4 cellular contexts compared by ENCODE assay signal in the genomic region with DNA sequence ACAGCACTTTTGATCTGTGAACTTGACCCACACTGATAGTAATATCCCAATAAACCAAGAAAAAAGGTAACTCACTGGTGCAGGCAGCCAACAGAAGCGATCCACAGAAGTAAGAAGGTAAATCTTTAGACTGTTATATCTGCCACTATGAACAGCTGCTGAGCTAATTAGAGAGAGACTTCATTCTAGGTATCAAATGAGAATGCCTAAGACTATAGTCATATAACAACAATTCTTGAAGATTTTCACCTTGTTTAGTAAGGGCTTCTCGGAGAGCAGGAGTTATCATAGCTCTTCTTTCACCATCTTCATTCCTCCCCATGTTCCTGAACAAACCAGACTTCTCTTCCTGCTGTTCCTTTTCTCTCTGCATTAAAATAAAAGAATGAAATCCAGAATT. TPM values are rescaled to one million over a fixed set of nuclear protein-coding genes. Genes with fewer than 3 reads are reported as not detected.
A peak's percentile ranks its signal among the peaks of the same experiment; 100 is the strongest.
DNase-seq lines count a peak whose midpoint lies in the region; ATAC-seq, FAIRE-seq and TF ChIP-seq lines count a peak whose summit lies in the region.
"Not testable (repeated sequence)": the region's sequence is repeated elsewhere in the genome, so short reads cannot be mapped to it uniquely, and the experiment has no call there.

No MANE protein-coding gene starts in this region.

- intact Hi-C loops in MCF 10A (cut with micrococcal nuclease); psoas muscle (cut with DNase I): not testable (repeated sequence)

- peaks cover 22% of the 10 kb centered on the region for H3K36me3 Mint-ChIP-seq in MCF 10A (ENCODE audit: insufficient read depth, unreplicated experiment)

- H3K79me2 ChIP-seq in Loucy (ENCODE audit: insufficient read depth, low read length), result not testable (repeated sequence)

- H4K20me1 ChIP-seq in Loucy (ENCODE audit: insufficient read depth, low read length, poor library complexity, severe bottlenecking), result not testable (repeated sequence)

- H3K4me3 ChIP-seq in Loucy (ENCODE audit: low read length, poor library complexity, severe bottlenecking), result peak overlapping the region; percentile 43
- not testable (repeated sequence) for H3K4me3 ChIP-seq in psoas muscle

- not testable (repeated sequence) for H3K9me3 ChIP-seq in Loucy (ENCODE audit: insufficient read depth, low read depth, low read length); psoas muscle

- not testable (repeated sequence) for H3K4me3 Mint-ChIP-seq in MCF 10A (ENCODE audit: unreplicated experiment)

- H3K4me2 ChIP-seq in Loucy (ENCODE audit: low read depth, low read length, poor library complexity, severe bottlenecking), result peak overlapping the region; percentile 70

- not testable (repeated sequence) for H3K27me3 Mint-ChIP-seq in MCF 10A (ENCODE audit: insufficient read depth, unreplicated experiment)

- not testable (repeated sequence) for H3K9ac ChIP-seq in Loucy (ENCODE audit: low read depth, low read length, poor library complexity, severe bottlenecking)

- not testable (repeated sequence) for H3K27me3 ChIP-seq in Loucy (ENCODE audit: insufficient read depth, low read length, poor library complexity, severe bottlenecking); psoas muscle (ENCODE audit: insufficient read depth in 3 of 3, low read length in 2 of 3)

- H3K27ac Mint-ChIP-seq in MCF 10A (ENCODE audit: low read depth, unreplicated experiment), result peak overlapping the region; percentile 29

- H2AFZ ChIP-seq in Loucy (ENCODE audit: low read length), result peak overlapping the region; percentile 27; the same call in 1 of the 2 replicates

- ATAC-seq in psoas muscle, result peak in 3 of 4 donors; percentile 47 to 67 (median 55)

- not testable (repeated sequence) for H3K27ac ChIP-seq in psoas muscle

- POLR2A ChIA-PET in MCF 10A (lab: Yijun Ruan, JAX), result not testable (repeated sequence)

- BruUV-seq in MCF 10A (replicated peaks; lab: Mats Ljungman, UMichigan), result not testable (repeated sequence)

- H3K4me1 ChIP-seq in Loucy (ENCODE audit: insufficient read depth, low read length, poor library complexity, severe bottlenecking), result peaks cover 13% of the 10 kb centered on the region
- H3K4me1 ChIP-seq in psoas muscle, result not testable (repeated sequence)

- not testable (repeated sequence) for TF ChIP-seq CTCF in Loucy (conservative IDR thresholded peaks at IDR 0.05; ENCODE audit: low read length); MCF 10A (IDR thresholded peaks at IDR 0.05; ENCODE audit: unreplicated experiment); psoas muscle (IDR thresholded peaks at IDR 0.05)

- not testable (repeated sequence) for H3K9me3 Mint-ChIP-seq in MCF 10A (ENCODE audit: unreplicated experiment)

- not testable (repeated sequence) for H3F3A ChIP-seq in Loucy (ENCODE audit: low read depth)

- H3K4me1 Mint-ChIP-seq in MCF 10A (ENCODE audit: insufficient read depth, unreplicated experiment), result not testable (repeated sequence)

- H3K36me3 ChIP-seq in Loucy (ENCODE audit: insufficient read depth, low read length); psoas muscle (ENCODE audit: insufficient read depth in 1 of 2, low read depth in 1 of 2): not testable (repeated sequence)

- FAIRE-seq in GM18507 (lab: Jason Lieb, UNC), result peak; percentile 47

- WGBS in psoas muscle, 3 donors, result 26 to 56% (median 41%) methylated on average over 1 to 2 of the region's 2 CpGs

- not testable (repeated sequence) for DNase-seq in GM18507 (ENCODE audit: extremely low spot score, insufficient read length, low read depth); MCF 10A (ENCODE audit: unreplicated experiment); psoas muscle

- CTCF ChIA-PET in MCF 10A (lab: Yijun Ruan, JAX), result not testable (repeated sequence)

- H3K9me2 ChIP-seq in Loucy (replicated peaks; ENCODE audit: low read depth, low read length), result not testable (repeated sequence)

RNA-seq across cellular contexts. Expression of gene TYW1B, which starts 50.8 kb away (rescaled TPM):
- total RNA-seq in MCF 10A (2022), result 0.93 and 0.98 TPM in 2 replicates
- total RNA-seq in psoas muscle, result 1 to 10 TPM; 1.2 to 4.2 (median 2.0) TPM
- polyA plus RNA-seq in psoas muscle, result 1 to 10 TPM; 1.1 to 6.5 (median 1.5) TPM
